In genomic region chr7:147707926-147708325, GRCh38 we compare ENCODE assay signal across 1 cellular context.
TF ChIP-seq lines count a peak whose summit lies in the region.

No MANE protein-coding gene starts in this region.

TF ChIP-seq in H1, 55 proteins besides CTCF, POLR2A, EP300 and RAD21:
- TF ChIP-seq SP2 (IDR thresholded peaks at IDR 0.05; ENCODE audit: low read length) (no peak), CHD7 (IDR thresholded peaks at IDR 0.05; ENCODE audit: insufficient replicate concordance, low read length) (no peak)
